2 cellular contexts compared by ENCODE assay signal in genomic region chr3:146152841-146153240, GRCh38.
A peak's percentile ranks its signal among the peaks of the same experiment; 100 is the strongest.
TF ChIP-seq lines count a peak whose summit lies in the region.

No MANE protein-coding gene starts in this region.

TF ChIP-seq in IMR-90, 13 proteins besides CTCF, POLR2A, EP300 and RAD21:
- TF ChIP-seq FOS (IDR thresholded peaks at IDR 0.05; ENCODE audit: low read depth, low read length): no peak
- TF ChIP-seq RFX5 (IDR thresholded peaks at IDR 0.05; ENCODE audit: low read depth, low read length): no peak
- TF ChIP-seq MXI1 (IDR thresholded peaks at IDR 0.05; ENCODE audit: borderline replicate concordance, low read depth, low read length): no peak
- TF ChIP-seq USF2 (IDR thresholded peaks at IDR 0.05; ENCODE audit: low read depth, low read length): no peak
- no peak for TF ChIP-seq RCOR1 (IDR thresholded peaks at IDR 0.05; ENCODE audit: insufficient replicate concordance, low read length)
- no peak for TF ChIP-seq CHD1 (IDR thresholded peaks at IDR 0.05; ENCODE audit: low read depth, low read length)
- TF ChIP-seq SMC3 (IDR thresholded peaks at IDR 0.05; ENCODE audit: low read depth, low read length): no peak
- TF ChIP-seq BHLHE40 (IDR thresholded peaks at IDR 0.05; ENCODE audit: low read depth, low read length): no peak
- no peak for TF ChIP-seq NFE2L2 (IDR thresholded peaks at IDR 0.05; ENCODE audit: low read depth, low read length)
- TF ChIP-seq CEBPB (IDR thresholded peaks at IDR 0.05; ENCODE audit: low read depth, low read length): no peak
- no peak for TF ChIP-seq MAFK (IDR thresholded peaks at IDR 0.05; ENCODE audit: low read depth, low read length)
- TF ChIP-seq MAZ (IDR thresholded peaks at IDR 0.05; ENCODE audit: borderline replicate concordance, low read depth, low read length): no peak
- TF ChIP-seq, protein P1, sequence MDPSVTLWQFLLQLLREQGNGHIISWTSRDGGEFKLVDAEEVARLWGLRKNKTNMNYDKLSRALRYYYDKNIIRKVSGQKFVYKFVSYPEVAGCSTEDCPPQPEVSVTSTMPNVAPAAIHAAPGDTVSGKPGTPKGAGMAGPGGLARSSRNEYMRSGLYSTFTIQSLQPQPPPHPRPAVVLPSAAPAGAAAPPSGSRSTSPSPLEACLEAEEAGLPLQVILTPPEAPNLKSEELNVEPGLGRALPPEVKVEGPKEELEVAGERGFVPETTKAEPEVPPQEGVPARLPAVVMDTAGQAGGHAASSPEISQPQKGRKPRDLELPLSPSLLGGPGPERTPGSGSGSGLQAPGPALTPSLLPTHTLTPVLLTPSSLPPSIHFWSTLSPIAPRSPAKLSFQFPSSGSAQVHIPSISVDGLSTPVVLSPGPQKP (IDR thresholded peaks at IDR 0.05; ENCODE audit: borderline replicate concordance, low read depth, low read length): no peak

TF ChIP-seq in HepG2, 621 proteins besides CTCF, POLR2A, EP300 and RAD21 (continues in another document):
- TF ChIP-seq ZBTB37 (CRISPR knock-in tag; IDR thresholded peaks at IDR 0.05): peak; percentile 88
- TF ChIP-seq, protein P2, sequence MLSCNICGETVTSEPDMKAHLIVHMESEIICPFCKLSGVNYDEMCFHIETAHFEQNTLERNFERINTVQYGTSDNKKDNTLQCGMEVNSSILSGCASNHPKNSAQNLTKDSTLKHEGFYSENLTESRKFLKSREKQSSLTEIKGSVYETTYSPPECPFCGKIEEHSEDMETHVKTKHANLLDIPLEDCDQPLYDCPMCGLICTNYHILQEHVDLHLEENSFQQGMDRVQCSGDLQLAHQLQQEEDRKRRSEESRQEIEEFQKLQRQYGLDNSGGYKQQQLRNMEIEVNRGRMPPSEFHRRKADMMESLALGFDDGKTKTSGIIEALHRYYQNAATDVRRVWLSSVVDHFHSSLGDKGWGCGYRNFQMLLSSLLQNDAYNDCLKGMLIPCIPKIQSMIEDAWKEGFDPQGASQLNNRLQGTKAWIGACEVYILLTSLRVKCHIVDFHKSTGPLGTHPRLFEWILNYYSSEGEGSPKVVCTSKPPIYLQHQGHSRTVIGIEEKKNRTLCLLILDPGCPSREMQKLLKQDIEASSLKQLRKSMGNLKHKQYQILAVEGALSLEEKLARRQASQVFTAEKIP (CRISPR knock-in tag; IDR thresholded peaks at IDR 0.05; ENCODE audit: borderline replicate concordance): no peak
- no peak for TF ChIP-seq ZNF10 (CRISPR knock-in tag; IDR thresholded peaks at IDR 0.05; ENCODE audit: borderline replicate concordance, low read depth)
- TF ChIP-seq, protein P3, sequence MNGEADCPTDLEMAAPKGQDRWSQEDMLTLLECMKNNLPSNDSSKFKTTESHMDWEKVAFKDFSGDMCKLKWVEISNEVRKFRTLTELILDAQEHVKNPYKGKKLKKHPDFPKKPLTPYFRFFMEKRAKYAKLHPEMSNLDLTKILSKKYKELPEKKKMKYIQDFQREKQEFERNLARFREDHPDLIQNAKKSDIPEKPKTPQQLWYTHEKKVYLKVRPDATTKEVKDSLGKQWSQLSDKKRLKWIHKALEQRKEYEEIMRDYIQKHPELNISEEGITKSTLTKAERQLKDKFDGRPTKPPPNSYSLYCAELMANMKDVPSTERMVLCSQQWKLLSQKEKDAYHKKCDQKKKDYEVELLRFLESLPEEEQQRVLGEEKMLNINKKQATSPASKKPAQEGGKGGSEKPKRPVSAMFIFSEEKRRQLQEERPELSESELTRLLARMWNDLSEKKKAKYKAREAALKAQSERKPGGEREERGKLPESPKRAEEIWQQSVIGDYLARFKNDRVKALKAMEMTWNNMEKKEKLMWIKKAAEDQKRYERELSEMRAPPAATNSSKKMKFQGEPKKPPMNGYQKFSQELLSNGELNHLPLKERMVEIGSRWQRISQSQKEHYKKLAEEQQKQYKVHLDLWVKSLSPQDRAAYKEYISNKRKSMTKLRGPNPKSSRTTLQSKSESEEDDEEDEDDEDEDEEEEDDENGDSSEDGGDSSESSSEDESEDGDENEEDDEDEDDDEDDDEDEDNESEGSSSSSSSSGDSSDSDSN (CRISPR knock-in tag; IDR thresholded peaks at IDR 0.05): peak; percentile 43
- TF ChIP-seq HNF4A (CRISPR knock-in tag; IDR thresholded peaks at IDR 0.05): 0 out of 2 replicates have a peak, but pooled peaks have one; percentile 2
- TF ChIP-seq ARID5B (CRISPR knock-in tag; IDR thresholded peaks at IDR 0.05): peak; percentile 53; the same call in 1 of the 2 replicates
- TF ChIP-seq ZMYM4 (CRISPR knock-in tag; IDR thresholded peaks at IDR 0.05): peak; percentile 52; the same call in 1 of the 2 replicates
- 0 out of 2 replicates have a peak, but pooled peaks have one; percentile 9 for TF ChIP-seq BCL6 (CRISPR knock-in tag; IDR thresholded peaks at IDR 0.05)
- TF ChIP-seq HNRNPL (IDR thresholded peaks at IDR 0.05; ENCODE audit: low read depth, low read length): 0 out of 2 replicates have a peak, but pooled peaks have one; percentile 30
- TF ChIP-seq ZFY (CRISPR knock-in tag; IDR thresholded peaks at IDR 0.05): peak; percentile 45; the same call in 1 of the 2 replicates
- TF ChIP-seq KLF6 (CRISPR knock-in tag; IDR thresholded peaks at IDR 0.05): no peak
- peak; percentile 64 for TF ChIP-seq GATAD2A (CRISPR knock-in tag; IDR thresholded peaks at IDR 0.05)
- TF ChIP-seq, protein P4, sequence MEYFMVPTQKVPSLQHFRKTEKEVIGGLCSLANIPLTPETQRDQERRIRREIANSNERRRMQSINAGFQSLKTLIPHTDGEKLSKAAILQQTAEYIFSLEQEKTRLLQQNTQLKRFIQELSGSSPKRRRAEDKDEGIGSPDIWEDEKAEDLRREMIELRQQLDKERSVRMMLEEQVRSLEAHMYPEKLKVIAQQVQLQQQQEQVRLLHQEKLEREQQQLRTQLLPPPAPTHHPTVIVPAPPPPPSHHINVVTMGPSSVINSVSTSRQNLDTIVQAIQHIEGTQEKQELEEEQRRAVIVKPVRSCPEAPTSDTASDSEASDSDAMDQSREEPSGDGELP (IDR thresholded peaks at IDR 0.05; ENCODE audit: borderline replicate concordance, low read depth): peak; percentile 50; the same call in 1 of the 2 replicates
- TF ChIP-seq TSC22D2 (CRISPR knock-in tag; IDR thresholded peaks at IDR 0.05; ENCODE audit: borderline replicate concordance): no peak
- 0 out of 2 replicates have a peak, but pooled peaks have one; percentile 16 for TF ChIP-seq FOXP4 (CRISPR knock-in tag; IDR thresholded peaks at IDR 0.05)
- no peak for TF ChIP-seq SOX6 (IDR thresholded peaks at IDR 0.05)
- TF ChIP-seq SOX6 (CRISPR knock-in tag; IDR thresholded peaks at IDR 0.05): peak; percentile 32; the same call in 1 of the 2 replicates
- peak; percentile 59 for TF ChIP-seq TEAD3 (CRISPR knock-in tag; optimal IDR thresholded peaks at IDR 0.05; ENCODE audit: borderline replicate concordance)
- TF ChIP-seq HOXA5 (CRISPR knock-in tag; IDR thresholded peaks at IDR 0.05): 0 out of 2 replicates have a peak, but pooled peaks have one; percentile 24
- TF ChIP-seq ZNF784 (CRISPR knock-in tag; IDR thresholded peaks at IDR 0.05; ENCODE audit: borderline replicate concordance): no peak
- TF ChIP-seq ARNT2 (CRISPR knock-in tag; IDR thresholded peaks at IDR 0.05; ENCODE audit: low read depth): no peak
- TF ChIP-seq ZNF530 (CRISPR knock-in tag; IDR thresholded peaks at IDR 0.05; ENCODE audit: low read depth): no peak
- TF ChIP-seq GABPA (IDR thresholded peaks at IDR 0.05; ENCODE audit: low read depth, low read length): no peak
- TF ChIP-seq GABPA (CRISPR knock-in tag; IDR thresholded peaks at IDR 0.05; ENCODE audit: low read depth): no peak
- peak; percentile 60 for TF ChIP-seq NCOA2 (CRISPR knock-in tag; IDR thresholded peaks at IDR 0.05)
- TF ChIP-seq, protein P5, sequence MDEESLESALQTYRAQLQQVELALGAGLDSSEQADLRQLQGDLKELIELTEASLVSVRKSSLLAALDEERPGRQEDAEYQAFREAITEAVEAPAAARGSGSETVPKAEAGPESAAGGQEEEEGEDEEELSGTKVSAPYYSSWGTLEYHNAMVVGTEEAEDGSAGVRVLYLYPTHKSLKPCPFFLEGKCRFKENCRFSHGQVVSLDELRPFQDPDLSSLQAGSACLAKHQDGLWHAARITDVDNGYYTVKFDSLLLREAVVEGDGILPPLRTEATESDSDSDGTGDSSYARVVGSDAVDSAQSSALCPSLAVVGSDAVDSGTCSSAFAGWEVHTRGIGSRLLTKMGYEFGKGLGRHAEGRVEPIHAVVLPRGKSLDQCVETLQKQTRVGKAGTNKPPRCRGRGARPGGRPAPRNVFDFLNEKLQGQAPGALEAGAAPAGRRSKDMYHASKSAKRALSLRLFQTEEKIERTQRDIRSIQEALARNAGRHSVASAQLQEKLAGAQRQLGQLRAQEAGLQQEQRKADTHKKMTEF (CRISPR knock-in tag; IDR thresholded peaks at IDR 0.05): no peak
- no peak for TF ChIP-seq SOX13 (IDR thresholded peaks at IDR 0.05)
- peak in 1 of 2 experiments; percentile 62; a peak in 2 of 4 replicates for TF ChIP-seq SOX13 (CRISPR knock-in tag; conservative IDR thresholded peaks at IDR 0.05 in 1 of 2, IDR thresholded peaks at IDR 0.05 in 1 of 2)
- TF ChIP-seq HIC2 (CRISPR knock-in tag; IDR thresholded peaks at IDR 0.05; ENCODE audit: low read depth): 0 out of 2 replicates have a peak, but pooled peaks have one; percentile 38
- 0 out of 2 replicates have a peak, but pooled peaks have one; percentile 17 for TF ChIP-seq FOSL2 (CRISPR knock-in tag; IDR thresholded peaks at IDR 0.05)
